Comparison of ENCODE assay signal across 10 cellular contexts in genomic region chrX:132956421-132957210, GRCh38. TPM values are rescaled to one million over a fixed set of nuclear protein-coding genes. Genes with fewer than 3 reads are reported as not detected.
DNase-seq lines count a peak whose midpoint lies in the region; ATAC-seq, FAIRE-seq and TF ChIP-seq lines count a peak whose summit lies in the region.
"Had no signal": no experiment of that assay in that cellular context is flagged by ENCODE, and none has a peak within 500 bp of the region (broad histone marks: within the 10 kb centered on the region; RNA-seq: fewer than 3 reads in every experiment).

No MANE protein-coding gene starts in this region.

- H3K36me3 ChIP-seq in mucosa of rectum (ENCODE audit: control insufficient read depth in 2 of 2, insufficient read depth in 2 of 2, low read length in 2 of 2): no peaks in the 10 kb centered on the region

- H3K27ac ChIP-seq in mucosa of rectum (ENCODE audit: low read depth in 2 of 2, low read length in 2 of 2): no peak overlapping the region

- peak overlapping the region; percentile 48 to 50 for H3K4me3 ChIP-seq in mucosa of rectum (ENCODE audit: low read length in 2 of 2)

- no peaks in the 10 kb centered on the region for H3K9me3 Mint-ChIP-seq in chondrocyte (ENCODE audit: low read depth)

- intact Hi-C loops in Right ventricle myocardium inferior (cut with DNase I) (no loop called here), Right ventricle myocardium superior (cut with DNase I) (no loop called here)

- peak overlapping the region; percentile 78 for H3K4me3 Mint-ChIP-seq in chondrocyte (ENCODE audit: unreplicated experiment)

- peaks cover 15% of the 10 kb centered on the region for H3K27me3 Mint-ChIP-seq in chondrocyte (ENCODE audit: low read depth)

- H3K9me3 ChIP-seq in mucosa of rectum (ENCODE audit: control insufficient read depth in 2 of 2, low read length in 2 of 2): no peaks in the 10 kb centered on the region

- in situ Hi-C loops in KBM-7 (cut with MboI; ENCODE audit: low pct_unique_long_range_greater_than_20kb, low sequenced_read_pairs): no loop called here

- no peak for FAIRE-seq in urothelium cell line (lab: Jason Lieb, UNC)
- FAIRE-seq: H54 had no signal

- H3K4me1 Mint-ChIP-seq in chondrocyte (ENCODE audit: low read depth): peaks cover 20% of the 10 kb centered on the region

- TF ChIP-seq CTCF in chondrocyte (IDR thresholded peaks at IDR 0.05): no peak

- H3K27ac Mint-ChIP-seq in chondrocyte (ENCODE audit: unreplicated experiment): no peak overlapping the region

- no peak overlapping the region for H3K9ac ChIP-seq in mucosa of rectum (ENCODE audit: low read depth in 1 of 2, low read length in 2 of 2)

- ATAC-seq in Right ventricle myocardium inferior: no peak
- no peak for ATAC-seq in Right ventricle myocardium superior (ENCODE audit: poor library complexity)

- H3K36me3 Mint-ChIP-seq in chondrocyte (ENCODE audit: low read depth): no peaks in the 10 kb centered on the region

- DNase-seq in Right ventricle myocardium inferior (ENCODE audit: missing footprints): peak; percentile 64
- no peak for DNase-seq in Right ventricle myocardium superior
- DNase-seq in chondrocyte (ENCODE audit: low spot score): no peak
- DNase-seq in urothelium cell line (ENCODE audit: low spot score): peak; percentile 10
- no peak for DNase-seq in NCI-H2196 treated with DMSO at 0.1 percent for 48 hours (lab: John Stamatoyannopoulos, UW; ENCODE audit: unreplicated experiment)
- no peak for DNase-seq in KBM-7
- DNase-seq in NAMALWA (ENCODE audit: low spot score): no peak
- DNase-seq: DMS153 had no signal

- H3K4me1 ChIP-seq in mucosa of rectum (ENCODE audit: control insufficient read depth in 2 of 2, insufficient read depth in 2 of 2, low read length in 2 of 2): peaks cover 3% of the 10 kb centered on the region in 2 donors

- peaks cover 7 to 14% of the 10 kb centered on the region in 2 donors for H3K27me3 ChIP-seq in mucosa of rectum (ENCODE audit: control insufficient read depth in 2 of 2, insufficient read depth in 2 of 2, low read length in 2 of 2)

RNA-seq across cellular contexts. Expression of gene HS6ST2, which starts 1.8 kb away (rescaled TPM):
- total RNA-seq in Right ventricle myocardium inferior (0.08 TPM), Right ventricle myocardium superior (0.08 TPM), chondrocyte (1.9 to 6.6 TPM (median 2.2 TPM) in 3 replicates)

Comparison
In these comparisons a context has a peak if more than half of its experiments do, and no peak if none do; other contexts are left out.
1. DNase-seq: peak in Right ventricle myocardium inferior (single experiment) and urothelium cell line (single experiment); none in Right ventricle myocardium superior (single experiment), chondrocyte (single experiment), NCI-H2196 treated with DMSO at 0.1 percent for 48 hours (single experiment), KBM-7 (single experiment) and NAMALWA (single experiment).